Comparison of ENCODE assay signal across 8 cellular contexts in genomic region chr4:129095811-129096454, GRCh38. TPM values are rescaled to one million over a fixed set of nuclear protein-coding genes. Genes with fewer than 3 reads are reported as not detected.
DNase-seq lines count a peak whose midpoint lies in the region; ATAC-seq and TF ChIP-seq lines count a peak whose summit lies in the region.

Gene C4orf33 (plus strand): TSS chr4:129096152. CDS start chr4:129102611, 6,459 bp downstream.

- peak within 1 kb of the TSS; percentile 97 for H4K5ac ChIP-seq in IMR-90 (ENCODE audit: low read depth, low read length)

- H3K23ac ChIP-seq in IMR-90 (ENCODE audit: low read depth, low read length), result peak within 1 kb of the TSS; percentile 69; the same call in 1 of the 2 replicates

- peak within 1 kb of the TSS; percentile 52; the same call in 1 of the 2 replicates for H2AK5ac ChIP-seq in IMR-90 (ENCODE audit: low read depth, low read length)

- peak within 1 kb of the TSS; percentile 88 for H3K4ac ChIP-seq in IMR-90 (ENCODE audit: low read depth, low read length)

- TF ChIP-seq CTCF in DND-41 (IDR thresholded peaks at IDR 0.05; ENCODE audit: borderline replicate concordance, extremely low read depth, low read length, poor library complexity, severe bottlenecking) (no peak), IMR-90 (conservative IDR thresholded peaks at IDR 0.05; ENCODE audit: low read depth, low read length) (no peak), parathyroid adenoma (IDR thresholded peaks at IDR 0.05) (no peak), tibial nerve (IDR thresholded peaks at IDR 0.05) (no peak)

- H3K9me1 ChIP-seq in IMR-90 (ENCODE audit: insufficient read depth, low read length), result no peaks in the 10 kb centered on the region

- H3K9me3 ChIP-seq in DND-41 (ENCODE audit: insufficient read depth, low read length, severe bottlenecking), result no peaks in the 10 kb centered on the region
- no peaks in the 10 kb centered on the region for H3K9me3 ChIP-seq in IMR-90 (ENCODE audit: control insufficient read depth, insufficient read depth, low read length)
- H3K9me3 ChIP-seq in parathyroid adenoma (ENCODE audit: control insufficient read depth, low read length), result no peaks in the 10 kb centered on the region
- H3K9me3 ChIP-seq in tibial nerve, result no peaks in the 10 kb centered on the region

- H2BK20ac ChIP-seq in IMR-90 (ENCODE audit: low read depth, low read length), result peak within 1 kb of the TSS; percentile 76

- peak within 1 kb of the TSS; percentile 99 for H3K4me3 Mint-ChIP-seq in activated naive CD8-positive, alpha-beta T cell treated with anti-CD3 and anti-CD28 coated beads, Interleukin-2, amount 10 ng/mL, durations not matched to agents 7 days and 5 days

- no CpG with 5 or more reads among the region's 14 CpGs for WGBS in IMR-90 (ENCODE audit: extremely low coverage in 2 of 2, insufficient read length in 1 of 2), 2 experiments
- WGBS in tibial nerve, 2 donors, result 2 to 5% methylated on average over 14 of the region's 14 CpGs

- peaks cover 53% of the 10 kb centered on the region for H3K4me1 ChIP-seq in DND-41 (ENCODE audit: insufficient read depth, low read length)
- H3K4me1 ChIP-seq in IMR-90 (ENCODE audit: control insufficient read depth, insufficient read depth, low read length), result no peaks in the 10 kb centered on the region
- H3K4me1 ChIP-seq in parathyroid adenoma, result no peaks in the 10 kb centered on the region
- H3K4me1 ChIP-seq in tibial nerve, result peaks cover 0 to 38% (median 7%) of the 10 kb centered on the region in 4 donors

- H2AFZ ChIP-seq in DND-41 (ENCODE audit: low read depth, low read length), result peak within 1 kb of the TSS; percentile 75
- H2AFZ ChIP-seq in IMR-90 (replicated peaks; ENCODE audit: low read length, poor library complexity), result peak within 1 kb of the TSS; percentile 81
- peak within 1 kb of the TSS; percentile 69 for H2AFZ ChIP-seq in parathyroid adenoma

- H3K27ac ChIP-seq in DND-41 (ENCODE audit: low read length) (peak within 1 kb of the TSS; percentile 84), IMR-90 (ENCODE audit: insufficient read depth, low read length) (peak within 1 kb of the TSS; percentile 83), parathyroid adenoma (peak within 1 kb of the TSS; percentile 71), tibial nerve (peak within 1 kb of the TSS; percentile 55 to 90 (median 88))

- CTCF ChIA-PET in IMR-90 (lab: Yijun Ruan, JAX), result no interaction called here

- H3K79me2 ChIP-seq in DND-41 (ENCODE audit: insufficient read depth, low read length) (peaks cover 66% of the 10 kb centered on the region), parathyroid adenoma (no peaks in the 10 kb centered on the region)

- peak within 1 kb of the TSS; percentile 94 for H2BK5ac ChIP-seq in IMR-90 (ENCODE audit: low read depth, low read length, poor library complexity, severe bottlenecking)

- peak within 1 kb of the TSS; percentile 86 for H4K91ac ChIP-seq in IMR-90 (ENCODE audit: insufficient read depth, low read depth, low read length)

- intact Hi-C loops in IMR-90 (cut with micrococcal nuclease) (loop anchor here (10.0 kb wide), 2 partner anchors 711 to 901 kb away; no protein-coding TSS in a partner anchor), Right ventricle myocardium inferior (cut with DNase I) (loop anchor here (10.0 kb wide), 2 partner anchors 281 to 811 kb away; partner anchors contain the start of gene PGRMC2)

- H2BK120ac ChIP-seq in IMR-90 (ENCODE audit: low read depth, low read length), result peak within 1 kb of the TSS; percentile 83

- peak in 1 of 2 donors; percentile 75 for TF ChIP-seq EP300 in tibial nerve (IDR thresholded peaks at IDR 0.05)

- H3K36me3 ChIP-seq in DND-41 (ENCODE audit: insufficient read depth, low read length) (peaks cover 3% of the 10 kb centered on the region; the same call in 1 of the 2 replicates), IMR-90 (ENCODE audit: control insufficient read depth, insufficient read depth, low read length) (no peaks in the 10 kb centered on the region), parathyroid adenoma (ENCODE audit: control insufficient read depth, insufficient read depth, low read length) (no peaks in the 10 kb centered on the region), tibial nerve (no peaks in the 10 kb centered on the region)

- TF ChIP-seq RAD21 in IMR-90 (IDR thresholded peaks at IDR 0.05; ENCODE audit: low read length), result no peak

- H2BK15ac ChIP-seq in IMR-90 (ENCODE audit: low read depth, low read length), result peak within 1 kb of the TSS; percentile 88

- no peak for TF ChIP-seq POLR2A in IMR-90 (IDR thresholded peaks at IDR 0.05; ENCODE audit: low read depth, low read length)
- TF ChIP-seq POLR2A in tibial nerve (IDR thresholded peaks at IDR 0.05), result no peak

- H3K79me1 ChIP-seq in IMR-90 (ENCODE audit: low read depth in 1 of 2, low read length in 2 of 2), result peaks cover 11% of the 10 kb centered on the region in 2 experiments; a peak in 3 of 4 replicates

- no peaks in the 10 kb centered on the region for H3K27me3 Mint-ChIP-seq in activated naive CD8-positive, alpha-beta T cell treated with anti-CD3 and anti-CD28 coated beads, Interleukin-2, amount 10 ng/mL, durations not matched to agents 7 days and 5 days

- H2AK9ac ChIP-seq in IMR-90 (replicated peaks; ENCODE audit: low read depth, low read length, poor library complexity), result no peak within 1 kb of the TSS

- peak within 1 kb of the TSS; percentile 96 for H3K27ac Mint-ChIP-seq in activated naive CD8-positive, alpha-beta T cell treated with anti-CD3 and anti-CD28 coated beads, Interleukin-2, amount 10 ng/mL, durations not matched to agents 7 days and 5 days

- POLR2A ChIA-PET in IMR-90 (lab: Charles Lee; ENCODE audit: unreplicated experiment), result no interaction called here
- POLR2A ChIA-PET in activated naive CD8-positive, alpha-beta T cell treated with anti-CD3 and anti-CD28 coated beads, Interleukin-2, amount 10 ng/mL, durations not matched to agents 7 days and 5 days (lab: Charles Lee), result interaction anchor here (0.8 to 5.7 kb wide), 3 partner anchors 283 to 1131 kb away, joined by 3 to 80 read pairs (median 4); partner anchors contain the start of genes ABHD18, MFSD8 and PGRMC2

- no peaks in the 10 kb centered on the region for H3K9me3 Mint-ChIP-seq in activated naive CD8-positive, alpha-beta T cell treated with anti-CD3 and anti-CD28 coated beads, Interleukin-2, amount 10 ng/mL, durations not matched to agents 7 days and 5 days

- H3K27me3 ChIP-seq in DND-41 (ENCODE audit: insufficient read depth, low read length, poor library complexity) (no peaks in the 10 kb centered on the region), IMR-90 (ENCODE audit: control insufficient read depth, insufficient read depth, low read length) (no peaks in the 10 kb centered on the region), parathyroid adenoma (ENCODE audit: control insufficient read depth, insufficient read depth, low read length) (no peaks in the 10 kb centered on the region), tibial nerve (no peaks in the 10 kb centered on the region)

- in situ Hi-C loops in IMR-90 (cut with MboI; ENCODE audit: low sequenced_read_pairs), result loop anchor here (10.0 kb wide), 1 partner anchor 221 kb away; no protein-coding TSS in a partner anchor

- peak; percentile 69 for ATAC-seq in DND-41 (ENCODE audit: insufficient read depth, low read depth)
- peak; percentile 44 for ATAC-seq in GM21529 (IDR thresholded peaks at IDR 0.05; ENCODE audit: unreplicated experiment)
- ATAC-seq in IMR-90 (ENCODE audit: low read depth), result peak; percentile 65
- ATAC-seq in SK-N-SH treated with all-trans-retinoic acid at 6 μM for 48 hours, result peak; percentile 61
- ATAC-seq in activated naive CD8-positive, alpha-beta T cell treated with anti-CD3 and anti-CD28 coated beads, Interleukin-2, amount 10 ng/mL, durations not matched to agents 7 days and 5 days (ENCODE audit: low read depth), result peak; percentile 50
- peak; percentile 66 for ATAC-seq in Right ventricle myocardium inferior

- H4K20me1 ChIP-seq in DND-41 (ENCODE audit: insufficient read depth, low read length) (peaks cover 8% of the 10 kb centered on the region; the same call in 1 of the 2 replicates), IMR-90 (ENCODE audit: insufficient read depth, low read length) (no peaks in the 10 kb centered on the region)

- no peaks in the 10 kb centered on the region for H3K36me3 Mint-ChIP-seq in activated naive CD8-positive, alpha-beta T cell treated with anti-CD3 and anti-CD28 coated beads, Interleukin-2, amount 10 ng/mL, durations not matched to agents 7 days and 5 days

- H3K9ac ChIP-seq in DND-41 (ENCODE audit: low read depth, low read length) (peak within 1 kb of the TSS; percentile 97), IMR-90 (ENCODE audit: low read depth, low read length) (peak within 1 kb of the TSS; percentile 94), parathyroid adenoma (no peak within 1 kb of the TSS)

- peaks cover 23% of the 10 kb centered on the region for H3K4me1 Mint-ChIP-seq in activated naive CD8-positive, alpha-beta T cell treated with anti-CD3 and anti-CD28 coated beads, Interleukin-2, amount 10 ng/mL, durations not matched to agents 7 days and 5 days

- peak within 1 kb of the TSS; percentile 98 for H3K56ac ChIP-seq in IMR-90 (ENCODE audit: extremely low read depth, insufficient read depth, low read length)

- dilution Hi-C loops in IMR-90 (cut with HindIII; ENCODE audit: low sequenced_read_pairs, unreplicated experiment), result no loop called here

- H3K4me3 ChIP-seq in DND-41 (ENCODE audit: low read depth in 1 of 2, low read length in 2 of 2), result peak within 1 kb of the TSS; percentile 95 to 96
- H3K4me3 ChIP-seq in IMR-90 (ENCODE audit: insufficient read depth, low read depth, low read length), result peak within 1 kb of the TSS; percentile 79
- H3K4me3 ChIP-seq in parathyroid adenoma (ENCODE audit: low read depth, low read length), result peak within 1 kb of the TSS; percentile 70
- peak within 1 kb of the TSS; percentile 31 to 63 (median 50) for H3K4me3 ChIP-seq in tibial nerve

- peak within 1 kb of the TSS; percentile 92 for H3K18ac ChIP-seq in IMR-90 (ENCODE audit: low read depth, low read length)

- H3K14ac ChIP-seq in IMR-90 (replicated peaks; ENCODE audit: low read depth, low read length), result peak within 1 kb of the TSS; percentile 69

- BruUV-seq in IMR-90 (replicated peaks; lab: Mats Ljungman, UMichigan), result no TSS peak

- H3K4me2 ChIP-seq in DND-41 (ENCODE audit: insufficient read depth, low read length) (peak within 1 kb of the TSS; percentile 78), IMR-90 (ENCODE audit: low read depth, low read length) (peak within 1 kb of the TSS; percentile 58), parathyroid adenoma (ENCODE audit: low read length) (peak within 1 kb of the TSS; percentile 62)

- H4K8ac ChIP-seq in IMR-90 (ENCODE audit: low read depth in 2 of 2, low read length in 2 of 2), result peak within 1 kb of the TSS; percentile 86 to 97

- DNase-seq in DND-41 (peak; percentile 85), IMR-90 (peak; percentile 66), Right ventricle myocardium inferior (ENCODE audit: missing footprints) (peak; percentile 82), tibial nerve (ENCODE audit: low spot score in 2 of 2) (peak; percentile 53 to 68)
- peak; percentile 63 for DNase-seq in activated naive CD8-positive, alpha-beta T cell treated with anti-CD3 and anti-CD28 coated beads, Interleukin-2, amount 10 ng/mL, durations not matched to agents 7 days and 5 days

RNA-seq across cellular contexts. Expression of gene C4orf33, which starts in this region (rescaled TPM):
- 4.7 and 8.3 TPM in 2 replicates for total RNA-seq in IMR-90 (2012; rRNA removed)
- polyA plus RNA-seq in IMR-90 (2012; rRNA removed), result 5.1 and 5.3 TPM in 2 replicates
- polyA plus RNA-seq in IMR-90 (2012; cell fraction: cytosol; rRNA removed), result 0.35 and 0.47 TPM in 2 replicates
- polyA plus RNA-seq in IMR-90 (2012; cell fraction: nucleus; rRNA removed; ENCODE audit: low replicate concordance), result 0.36 and 6.6 TPM in 2 replicates
- total RNA-seq in activated naive CD8-positive, alpha-beta T cell treated with anti-CD3 and anti-CD28 coated beads, Interleukin-2, amount 10 ng/mL, durations not matched to agents 7 days and 5 days, result 10 to 100 TPM; 20.3 to 22.0 TPM
- 3.8 TPM for total RNA-seq in Right ventricle myocardium inferior
- 10 to 100 TPM in 2 of 4 donors, 1 to 10 TPM in 2; 3.3 to 12.1 (median 8.1) TPM for total RNA-seq in tibial nerve

Comparison
In these comparisons a context has a peak if more than half of its experiments do, and no peak if none do; other contexts are left out.
1. Peak in every context shown above with its lines: DNase-seq, ATAC-seq, H3K4me3 ChIP-seq and H3K27ac ChIP-seq.